ENCODE assay signal across 8 cellular contexts in genomic region chr9:98191615-98192502, GRCh38. TPM values are rescaled to one million over a fixed set of nuclear protein-coding genes. Genes with fewer than 3 reads are reported as not detected.
DNase-seq lines count a peak whose midpoint lies in the region; ATAC-seq and TF ChIP-seq lines count a peak whose summit lies in the region.

No MANE protein-coding gene starts in this region.

- ATAC-seq in HG03442 (IDR thresholded peaks at IDR 0.05; ENCODE audit: unreplicated experiment) (peak; percentile 26), GM21423 (IDR thresholded peaks at IDR 0.05; ENCODE audit: unreplicated experiment) (no peak)

- 18 to 19% methylated on average over 22 to 30 of the region's 47 CpGs for WGBS in thyroid gland, 2 donors

- intact Hi-C loops in thyroid gland (cut with DNase I): loop anchor here (5.0 kb wide), 1 partner anchor 120 kb away; no protein-coding TSS in a partner anchor

- H3K36me3 ChIP-seq in mucosa of stomach (ENCODE audit: control insufficient read depth, insufficient read depth, low read length) (no peaks in the 10 kb centered on the region), thyroid gland (no peaks in the 10 kb centered on the region)

- H3K27ac ChIP-seq in thyroid gland: peak overlapping the region in 1 of 3 donors; percentile 17

- no peak for TF ChIP-seq POLR2A in thyroid gland (IDR thresholded peaks at IDR 0.05)

- TF ChIP-seq CTCF in GM10266 (IDR thresholded peaks at IDR 0.05; ENCODE audit: control insufficient read depth, insufficient read depth, low read depth, missing control alignments): no peak
- no peak for TF ChIP-seq CTCF in WI38 (IDR thresholded peaks at IDR 0.05; ENCODE audit: low read depth, low read length)
- TF ChIP-seq CTCF in thyroid gland (IDR thresholded peaks at IDR 0.05): no peak

- H3K4me1 ChIP-seq in mucosa of stomach (ENCODE audit: control insufficient read depth, insufficient read depth, low read length) (peaks cover 14% of the 10 kb centered on the region), thyroid gland (peaks cover 6 to 8% of the 10 kb centered on the region in 2 donors)

- H3K9ac ChIP-seq in mucosa of stomach (ENCODE audit: low read length): peak overlapping the region; percentile 81

- H3K4me3 ChIP-seq in WI38 (ENCODE audit: low read depth, low read length) (peak overlapping the region; percentile 64), mucosa of stomach (ENCODE audit: low read length) (peak overlapping the region; percentile 64), thyroid gland (replicated peaks in 1 of 3) (peak overlapping the region in 2 of 3 donors; percentile 30 to 65)

- no peaks in the 10 kb centered on the region for H3K9me3 ChIP-seq in mucosa of stomach (ENCODE audit: control insufficient read depth, low read length)
- H3K9me3 ChIP-seq in thyroid gland: no peaks in the 10 kb centered on the region

- H3K27me3 ChIP-seq in mucosa of stomach (ENCODE audit: control insufficient read depth, insufficient read depth, low read length): no peaks in the 10 kb centered on the region
- no peaks in the 10 kb centered on the region for H3K27me3 ChIP-seq in thyroid gland

- peak; percentile 35 for DNase-seq in GM10266 (ENCODE audit: extremely low spot score)
- DNase-seq in effector CD8-positive, alpha-beta T cell (lab: John Stamatoyannopoulos, UW): peak; percentile 11
- peak; percentile 56 to 70 for DNase-seq in thyroid gland
- no peak for DNase-seq in RKO (ENCODE audit: low spot score)

RNA-seq across cellular contexts. Expression of gene CORO2A, which starts 0.6 kb away (rescaled TPM):
- 1 to 10 TPM; 1.1 to 3.5 (median 2.1) TPM for total RNA-seq in thyroid gland
